ENCODE assay signal across 1 cellular context in the genomic region with DNA sequence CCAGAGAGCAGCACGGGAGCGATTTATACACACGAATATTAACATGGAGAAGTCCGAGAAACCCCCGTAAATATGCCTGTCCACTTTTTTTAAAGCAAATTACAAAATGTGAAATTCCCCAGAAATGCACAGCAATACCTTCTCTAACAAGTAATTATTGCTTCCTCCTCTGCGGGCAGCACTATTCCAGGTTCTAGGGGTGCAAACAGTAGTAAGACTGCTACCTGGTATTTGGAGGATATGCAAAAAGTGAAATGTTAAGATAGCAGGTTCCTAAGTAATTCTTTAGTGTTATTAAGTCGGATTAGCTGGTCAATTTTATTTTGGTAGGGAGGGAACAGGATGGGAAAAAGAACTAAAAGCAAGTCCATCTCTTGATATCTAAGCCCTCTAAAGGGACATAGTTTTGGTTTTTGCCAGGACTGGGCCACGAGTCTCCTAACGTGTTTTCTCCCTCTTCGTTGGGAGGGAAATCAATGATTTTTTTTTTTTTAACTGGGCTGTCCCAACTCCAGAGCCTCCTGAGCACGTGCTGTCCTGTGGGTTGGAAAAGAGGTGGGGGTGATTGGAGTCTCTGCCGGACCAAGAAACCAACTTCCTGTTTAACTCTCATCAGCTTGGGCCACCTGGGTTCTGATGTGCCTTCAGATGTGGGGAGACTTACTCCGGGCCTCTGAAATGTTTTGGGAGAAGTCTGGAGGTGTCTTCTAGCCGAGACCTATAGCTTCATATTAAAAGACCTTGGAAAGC.
A peak's percentile ranks its signal among the peaks of the same experiment; 100 is the strongest.
TF ChIP-seq lines count a peak whose summit lies in the region.

No MANE protein-coding gene starts in this region.

TF ChIP-seq in K562, 482 proteins besides CTCF, POLR2A, EP300 and RAD21 (continued from another document):
- TF ChIP-seq ZBTB1 (CRISPR knock-in tag; IDR thresholded peaks at IDR 0.05; ENCODE audit: borderline replicate concordance, low read depth) (no peak), BCL6 (CRISPR knock-in tag; IDR thresholded peaks at IDR 0.05) (no peak), ZNF592 (IDR thresholded peaks at IDR 0.05) (peak; percentile 73), ARID1B (IDR thresholded peaks at IDR 0.05) (peak; percentile 20; the same call in 1 of the 2 replicates)
TF ChIP-seq in K562: peak in this region for 31.
